Comparison of ENCODE assay signal across 9 cellular contexts in the genomic region with DNA sequence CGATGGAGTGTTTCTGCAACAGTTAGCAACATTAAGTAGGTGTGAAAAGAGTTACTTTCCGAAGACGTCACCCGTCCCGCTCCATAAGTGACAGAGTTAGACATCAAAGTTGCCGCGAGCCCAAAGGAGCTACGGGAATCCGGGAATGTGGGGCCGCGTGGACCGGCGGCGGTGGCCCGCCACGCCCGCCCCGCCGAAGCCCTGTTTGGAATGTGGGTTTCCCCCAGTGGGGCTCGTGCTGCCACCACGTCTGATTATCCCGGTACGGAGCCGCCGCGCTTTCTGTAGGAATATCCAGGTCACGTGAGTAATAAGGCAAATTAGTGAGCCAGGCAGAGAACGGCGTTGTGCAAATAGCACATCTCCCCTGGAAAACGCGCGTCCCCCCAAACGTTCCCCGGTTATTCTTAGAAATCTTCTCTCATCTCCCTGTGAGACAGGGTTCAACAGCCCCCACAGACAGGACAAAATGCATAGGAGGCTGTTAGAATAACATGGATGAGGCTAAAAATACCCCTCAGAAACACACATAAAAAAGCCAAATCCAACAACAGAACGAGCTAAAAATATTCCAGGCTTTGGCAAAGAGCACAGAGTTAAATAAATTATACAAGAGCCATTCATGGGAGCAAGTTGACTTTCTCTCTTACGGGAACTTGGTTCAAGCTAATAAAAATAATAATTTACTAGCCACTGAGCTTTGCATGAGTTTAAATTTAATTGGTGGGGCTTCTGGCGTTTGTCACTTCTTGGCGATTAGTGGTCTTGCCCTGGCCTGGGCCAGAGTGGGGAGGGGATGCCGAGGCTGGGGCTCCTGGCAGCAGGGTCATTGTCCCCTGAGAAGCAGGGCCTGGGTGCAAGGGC. TPM values are rescaled to one million over a fixed set of nuclear protein-coding genes. Genes with fewer than 3 reads are reported as not detected.
DNase-seq lines count a peak whose midpoint lies in the region; ATAC-seq and TF ChIP-seq lines count a peak whose summit lies in the region.
"Had no signal": no experiment of that assay in that cellular context is flagged by ENCODE, and none has a peak within 500 bp of the region (broad histone marks: within the 10 kb centered on the region; RNA-seq: fewer than 3 reads in every experiment).

No MANE protein-coding gene starts in this region.

- peaks cover 8% of the 10 kb centered on the region for H3K27me3 Mint-ChIP-seq in brain

- H3K4me1 ChIP-seq in right lobe of liver (peaks cover 0 to 18% (median 7%) of the 10 kb centered on the region in 4 donors), subcutaneous abdominal adipose tissue (ENCODE audit: control insufficient read depth in 5 of 5, insufficient read depth in 5 of 5, low read length in 5 of 5) (peaks cover 23 to 78% (median 74%) of the 10 kb centered on the region in 5 donors)

- H3K9ac ChIP-seq in subcutaneous abdominal adipose tissue (ENCODE audit: low read length in 5 of 5): peak overlapping the region; percentile 43 to 77 (median 63)

- ATAC-seq in right lobe of liver (no peak), HG02678 (IDR thresholded peaks at IDR 0.05; ENCODE audit: unreplicated experiment) (no peak), HG03565 (IDR thresholded peaks at IDR 0.05; ENCODE audit: unreplicated experiment) (no peak)
- ATAC-seq: natural killer cell treated with Interleukin-12 subunit alpha and Interleukin-12 subunit beta and Interleukin-15 and Interleukin-18, amount 100 ng/mL, for 72 hours had no signal

- peak overlapping the region; percentile 77 to 93 (median 91) for H3K4me3 Mint-ChIP-seq in brain
- H3K4me3 Mint-ChIP-seq: natural killer cell treated with Interleukin-12 subunit alpha and Interleukin-12 subunit beta and Interleukin-15 and Interleukin-18, amount 100 ng/mL, for 72 hours had no signal

- 72% methylated on average over 17 of the region's 39 CpGs for WGBS in right lobe of liver (ENCODE audit: insufficient coverage, low coverage, low lambda C conversion rate, missing lambda C conversion rate)

- intact Hi-C loops in right lobe of liver (cut with DNase I): loop anchor here in 1 of 2 donors (10.0 kb wide), 1 partner anchor 71 kb away; no protein-coding TSS in a partner anchor

- H3K9me3 ChIP-seq in right lobe of liver (no peaks in the 10 kb centered on the region), subcutaneous abdominal adipose tissue (ENCODE audit: control insufficient read depth in 5 of 5, low read length in 5 of 5) (no peaks in the 10 kb centered on the region)

- TF ChIP-seq RAD21 in Ishikawa (IDR thresholded peaks at IDR 0.05; ENCODE audit: low read depth): no peak

- peak overlapping the region in 2 of 3 donors; percentile 4 to 15 for H3K27ac ChIP-seq in right lobe of liver
- peak overlapping the region; percentile 92 for H3K27ac ChIP-seq in subcutaneous abdominal adipose tissue (ENCODE audit: low read depth, low read length)

- H3K27ac Mint-ChIP-seq in brain: peak overlapping the region; percentile 72 to 100 (median 99)
- H3K27ac Mint-ChIP-seq: natural killer cell treated with Interleukin-12 subunit alpha and Interleukin-12 subunit beta and Interleukin-15 and Interleukin-18, amount 100 ng/mL, for 72 hours had no signal

- H3K4me3 ChIP-seq in right lobe of liver (no peak overlapping the region), subcutaneous abdominal adipose tissue (ENCODE audit: low read depth in 1 of 5, low read length in 5 of 5) (peak overlapping the region in 4 of 5 donors; percentile 14 to 64 (median 42))

- peaks cover 82% of the 10 kb centered on the region for H3K4me1 Mint-ChIP-seq in brain

- H3K9me3 Mint-ChIP-seq in brain: peaks cover 0 to 3% (median 0%) of the 10 kb centered on the region in 5 experiments
- H3K9me3 Mint-ChIP-seq: natural killer cell treated with Interleukin-12 subunit alpha and Interleukin-12 subunit beta and Interleukin-15 and Interleukin-18, amount 100 ng/mL, for 72 hours had no signal

- no peak for TF ChIP-seq EP300 in Ishikawa (IDR thresholded peaks at IDR 0.05; ENCODE audit: borderline replicate concordance)

- no peaks in the 10 kb centered on the region for H3K27me3 ChIP-seq in right lobe of liver
- H3K27me3 ChIP-seq in subcutaneous abdominal adipose tissue (ENCODE audit: control insufficient read depth in 5 of 5, insufficient read depth in 4 of 5, low read length in 5 of 5): no peaks in the 10 kb centered on the region

- H3K36me3 ChIP-seq in right lobe of liver (no peaks in the 10 kb centered on the region), subcutaneous abdominal adipose tissue (ENCODE audit: control insufficient read depth in 5 of 5, insufficient read depth in 5 of 5, low read length in 5 of 5) (peaks cover 0 to 3% (median 0%) of the 10 kb centered on the region in 5 donors)

- H3K36me3 Mint-ChIP-seq in brain: peaks cover 9% of the 10 kb centered on the region
- H3K36me3 Mint-ChIP-seq: natural killer cell treated with Interleukin-12 subunit alpha and Interleukin-12 subunit beta and Interleukin-15 and Interleukin-18, amount 100 ng/mL, for 72 hours had no signal

- DNase-seq in right lobe of liver (no peak), SIG-M5 (lab: John Stamatoyannopoulos, UW) (no peak), iPS-NIHi7 (ENCODE audit: extremely low spot score) (no peak)

- TF ChIP-seq CTCF in brain (conservative IDR thresholded peaks at IDR 0.05) (no peak), right lobe of liver (IDR thresholded peaks at IDR 0.05) (no peak)

- no peak for TF ChIP-seq POLR2A in right lobe of liver (IDR thresholded peaks at IDR 0.05)

TF ChIP-seq in Ishikawa, 13 proteins besides CTCF, POLR2A, EP300 and RAD21:
- TF ChIP-seq TCF12 (IDR thresholded peaks at IDR 0.05; ENCODE audit: low read depth): no peak
- TF ChIP-seq CREB1 (IDR thresholded peaks at IDR 0.05; ENCODE audit: low read depth): no peak
- TF ChIP-seq YY1 (IDR thresholded peaks at IDR 0.05; ENCODE audit: low read depth): no peak
- no peak for TF ChIP-seq CEBPB (IDR thresholded peaks at IDR 0.05)
- TF ChIP-seq USF1 (IDR thresholded peaks at IDR 0.05): peak; percentile 59; the same call in 1 of the 2 replicates
- TF ChIP-seq TAF1 (IDR thresholded peaks at IDR 0.05; ENCODE audit: low read depth): no peak

RNA-seq across cellular contexts. Expression of gene BAHCC1, which starts 8.6 kb away (rescaled TPM):
- polyA plus RNA-seq in brain (ENCODE audit: insufficient read depth, low read depth, low replicate concordance): 19.5 TPM
- 1 to 10 TPM; 2.5 to 6.4 (median 4.9) TPM for total RNA-seq in right lobe of liver

Comparison
In these comparisons a context has a peak if more than half of its experiments do, and no peak if none do; other contexts are left out.
1. H3K4me3 ChIP-seq: peak in subcutaneous abdominal adipose tissue (4 of 5); none in right lobe of liver (0 of 3).